ENCODE assay signal across 22 cellular contexts in the genomic region with DNA sequence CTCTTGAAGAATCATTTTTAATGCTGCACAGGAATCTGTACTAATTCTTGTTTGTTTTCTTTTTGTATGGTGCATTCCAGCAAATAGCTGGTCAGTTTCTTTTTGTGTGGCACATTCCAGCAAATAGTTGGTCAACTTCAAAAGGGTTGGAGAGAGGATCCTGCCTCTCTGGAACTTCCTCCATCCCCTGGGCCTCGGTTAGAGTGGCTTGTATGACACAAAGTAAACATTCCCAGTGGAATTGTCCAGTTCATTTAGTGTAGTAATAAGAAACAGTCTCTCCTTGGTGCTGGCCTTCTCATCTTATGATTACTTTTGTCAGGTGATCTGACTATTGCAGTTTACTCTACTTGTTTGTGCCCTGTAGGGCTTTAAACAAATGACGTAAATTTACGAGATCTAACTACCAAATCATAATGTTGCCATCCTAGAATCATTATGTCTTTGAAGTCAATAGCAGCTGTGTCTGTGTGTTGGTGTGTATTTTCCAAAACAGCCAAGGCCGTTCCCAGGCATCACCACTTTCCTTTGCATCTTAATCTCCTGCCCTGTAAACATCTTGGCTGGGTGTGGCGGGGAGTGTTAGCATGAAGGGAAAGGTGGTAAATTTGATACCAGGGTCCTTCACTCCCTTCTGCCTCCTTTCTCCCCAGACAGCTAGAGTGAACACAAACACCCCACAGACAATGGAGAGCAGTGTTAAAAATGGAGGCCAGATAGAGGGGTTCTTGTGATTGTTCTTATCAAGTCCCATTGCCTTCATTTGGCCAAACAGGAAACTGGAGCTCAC.
DNase-seq lines count a peak whose midpoint lies in the region; ATAC-seq and TF ChIP-seq lines count a peak whose summit lies in the region.
"Had no signal": no experiment of that assay in that cellular context is flagged by ENCODE, and none has a peak within 500 bp of the region (broad histone marks: within the 10 kb centered on the region; RNA-seq: fewer than 3 reads in every experiment).

No MANE protein-coding gene starts in this region.

- H3K27me3 ChIP-seq in esophagus muscularis mucosa (no peaks in the 10 kb centered on the region), muscle layer of colon (ENCODE audit: control insufficient read depth in 1 of 2, insufficient read depth in 2 of 2, low read length in 2 of 2) (no peaks in the 10 kb centered on the region)
- H3K27me3 ChIP-seq: ascending aorta, testis had no signal

- H3K36me3 ChIP-seq in esophagus muscularis mucosa (no peaks in the 10 kb centered on the region), muscle layer of colon (ENCODE audit: insufficient read depth, low read length) (no peaks in the 10 kb centered on the region)
- H3K36me3 ChIP-seq: ascending aorta had no signal

- no peak for TF ChIP-seq POLR2A in esophagus muscularis mucosa (IDR thresholded peaks at IDR 0.05; ENCODE audit: low read depth)

- ATAC-seq in GM21367 (IDR thresholded peaks at IDR 0.05; ENCODE audit: unreplicated experiment): no peak
- ATAC-seq in activated CD4-positive, CD25-positive, alpha-beta regulatory T cell treated with anti-CD3 and anti-CD28 coated beads, Interleukin-2, amount 50 U/mL, for 24 hours: no peak
- ATAC-seq: activated naive CD4-positive, alpha-beta T cell treated with anti-CD3 and anti-CD28 coated beads, Interleukin-2, amount 50 U/mL, for 72 hours; stimulated activated naive B cell treated with anti-CD40 and anti-IgM and Interleukin-4, amounts not matched to agents 10 μg/mL and 1 μg/mL and 100 μg/mL, for 72 hours had no signal

- intact Hi-C loops in esophagus muscularis mucosa (cut with DNase I): no loop called here

- TF ChIP-seq CTCF in HFFc6 (IDR thresholded peaks at IDR 0.05) (no peak), esophagus muscularis mucosa (IDR thresholded peaks at IDR 0.05) (no peak)

- DNase-seq in HFFc6 (peak; percentile 16), esophagus muscularis mucosa (ENCODE audit: extremely low spot score) (peak; percentile 64), DMS 273 treated with DMSO at 0.1 percent for 48 hours (lab: John Stamatoyannopoulos, UW) (no peak), NCI-H2227 (lab: John Stamatoyannopoulos, UW; ENCODE audit: unreplicated experiment) (no peak)
- DNase-seq: activated CD4-positive, alpha-beta T cell treated with anti-CD3 and anti-CD28 coated beads, Interleukin-2, amount 10 ng/mL, durations not matched to agents 24 days and 14 days; central memory CD4-positive, alpha-beta T cell; foreskin melanocyte; hypothalamus; naive B cell; NCI-H1436 treated with DMSO at 0.1 percent for 48 hours; NCI-H524; posterior cingulate gyrus; small intestine; stimulated activated CD4-positive, alpha-beta T cell treated with anti-CD3 and anti-CD28 coated beads, Interleukin-2, amount 100 ng/mL, for 48 hours; stimulated activated naive B cell treated with anti-CD40 and anti-IgM and Interleukin-4, amounts not matched to agents 10 μg/mL and 1 μg/mL and 100 μg/mL, for 72 hours; T-helper 2 cell; testis had no signal

- H3K9me3 ChIP-seq in esophagus muscularis mucosa: no peaks in the 10 kb centered on the region
- H3K9me3 ChIP-seq in muscle layer of colon (ENCODE audit: low read length): no peaks in the 10 kb centered on the region
- H3K9me3 ChIP-seq: ascending aorta, testis had no signal

- H3K27ac ChIP-seq in esophagus muscularis mucosa (replicated peaks in 1 of 4): peak overlapping the region in 2 of 4 donors; percentile 6 to 49
- peak overlapping the region; percentile 69 for H3K27ac ChIP-seq in muscle layer of colon (ENCODE audit: low read depth, low read length)
- H3K27ac ChIP-seq: ascending aorta, testis had no signal

- H3K9me3 Mint-ChIP-seq in HFFc6: no peaks in the 10 kb centered on the region
- H3K9me3 Mint-ChIP-seq: activated naive CD4-positive, alpha-beta T cell treated with anti-CD3 and anti-CD28 coated beads, Interleukin-2, amount 50 U/mL, for 72 hours; naive B cell had no signal

- H3K4me3 Mint-ChIP-seq in HFFc6: no peak overlapping the region
- H3K4me3 Mint-ChIP-seq: activated CD4-positive, alpha-beta T cell treated with anti-CD3 and anti-CD28 coated beads, Interleukin-2, amount 10 ng/mL, durations not matched to agents 24 days and 14 days; naive B cell; stimulated activated naive B cell treated with anti-CD40 and anti-IgM and Interleukin-4, amounts not matched to agents 10 μg/mL and 1 μg/mL and 100 μg/mL, for 72 hours had no signal

- H3K27me3 Mint-ChIP-seq in HFFc6 (ENCODE audit: insufficient read depth): no peaks in the 10 kb centered on the region

- H3K9ac ChIP-seq in muscle layer of colon (ENCODE audit: low read length): no peak overlapping the region

- 84% methylated on average over 5 of the region's 5 CpGs for WGBS in esophagus muscularis mucosa

- H3K4me1 ChIP-seq in esophagus muscularis mucosa: peaks cover 34 to 68% (median 62%) of the 10 kb centered on the region in 4 donors
- H3K4me1 ChIP-seq in muscle layer of colon (ENCODE audit: insufficient read depth, low read length): peaks cover 60% of the 10 kb centered on the region
- H3K4me1 ChIP-seq: ascending aorta had no signal

- H3K36me3 Mint-ChIP-seq in HFFc6 (ENCODE audit: low read depth): peaks cover 4% of the 10 kb centered on the region
- H3K36me3 Mint-ChIP-seq: activated naive CD4-positive, alpha-beta T cell treated with anti-CD3 and anti-CD28 coated beads, Interleukin-2, amount 50 U/mL, for 72 hours; naive B cell; stimulated activated naive B cell treated with anti-CD40 and anti-IgM and Interleukin-4, amounts not matched to agents 10 μg/mL and 1 μg/mL and 100 μg/mL, for 72 hours had no signal

- no peak for TF ChIP-seq EP300 in esophagus muscularis mucosa (IDR thresholded peaks at IDR 0.05)

- no peak overlapping the region for H3K4me3 ChIP-seq in esophagus muscularis mucosa
- H3K4me3 ChIP-seq in muscle layer of colon (ENCODE audit: low read depth in 1 of 2, low read length in 2 of 2): no peak overlapping the region
- H3K4me3 ChIP-seq: ascending aorta, testis had no signal

- peaks cover 68% of the 10 kb centered on the region for H3K4me1 Mint-ChIP-seq in HFFc6 (ENCODE audit: low read depth)

- H3K27ac Mint-ChIP-seq in HFFc6: no peak overlapping the region
- H3K27ac Mint-ChIP-seq: activated CD4-positive, alpha-beta T cell treated with anti-CD3 and anti-CD28 coated beads, Interleukin-2, amount 10 ng/mL, durations not matched to agents 24 days and 14 days; activated naive CD4-positive, alpha-beta T cell treated with anti-CD3 and anti-CD28 coated beads, Interleukin-2, amount 50 U/mL, for 72 hours; stimulated activated naive B cell treated with anti-CD40 and anti-IgM and Interleukin-4, amounts not matched to agents 10 μg/mL and 1 μg/mL and 100 μg/mL, for 72 hours had no signal

Comparison
In these comparisons a context has a peak if more than half of its experiments do, and no peak if none do; other contexts are left out.
1. DNase-seq: peak in HFFc6 (single experiment) and esophagus muscularis mucosa (single experiment); none in DMS 273 treated with DMSO at 0.1 percent for 48 hours (single experiment) and NCI-H2227 (single experiment).